Comparison of ENCODE assay signal across 1 cellular context in genomic region chr10:68435803-68436202, GRCh38.
TF ChIP-seq lines count a peak whose summit lies in the region.

No MANE protein-coding gene starts in this region.

TF ChIP-seq in GM23338, 12 proteins besides CTCF, POLR2A, EP300 and RAD21:
- TF ChIP-seq REST (IDR thresholded peaks at IDR 0.05; ENCODE audit: unreplicated experiment) = no peak
- no peak for TF ChIP-seq STAT1 (IDR thresholded peaks at IDR 0.05; ENCODE audit: unreplicated experiment)
- no peak for TF ChIP-seq POLR2AphosphoS5 (IDR thresholded peaks at IDR 0.05; ENCODE audit: low read depth)
- TF ChIP-seq EZH2phosphoT487 (IDR thresholded peaks at IDR 0.05; ENCODE audit: unreplicated experiment) = no peak
- TF ChIP-seq ZNF114 (CRISPR knock-in tag; IDR thresholded peaks at IDR 0.05) = no peak
- no peak for TF ChIP-seq JUNB (IDR thresholded peaks at IDR 0.05; ENCODE audit: unreplicated experiment)
- no peak for TF ChIP-seq CREB1 (CRISPR knock-in tag; IDR thresholded peaks at IDR 0.05; ENCODE audit: low read depth)
- TF ChIP-seq NANOG (IDR thresholded peaks at IDR 0.05; ENCODE audit: borderline replicate concordance) = no peak
- TF ChIP-seq ETS1 (IDR thresholded peaks at IDR 0.05) = no peak
- no peak for TF ChIP-seq ZNF462 (CRISPR knock-in tag; IDR thresholded peaks at IDR 0.05)
- TF ChIP-seq ZNF331 (CRISPR knock-in tag; IDR thresholded peaks at IDR 0.05; ENCODE audit: low read depth) = no peak
- no peak for TF ChIP-seq EZH2 (IDR thresholded peaks at IDR 0.05; ENCODE audit: low read depth, unreplicated experiment)
